ENCODE assay signal across 15 cellular contexts in genomic region chr18:79607361-79607930, GRCh38.
A peak's percentile ranks its signal among the peaks of the same experiment; 100 is the strongest.
DNase-seq lines count a peak whose midpoint lies in the region; ATAC-seq and TF ChIP-seq lines count a peak whose summit lies in the region.
"Had no signal": no experiment of that assay in that cellular context is flagged by ENCODE, and none has a peak within 500 bp of the region (broad histone marks: within the 10 kb centered on the region; RNA-seq: fewer than 3 reads in every experiment).

No MANE protein-coding gene starts in this region.

- H3K4me3 ChIP-seq in RWPE2 (ENCODE audit: severe bottlenecking) (no peak overlapping the region), sigmoid colon (no peak overlapping the region), smooth muscle cell (no peak overlapping the region)

- H3K9me3 ChIP-seq in RWPE2 (ENCODE audit: severe bottlenecking) (no peaks in the 10 kb centered on the region), sigmoid colon (no peaks in the 10 kb centered on the region), smooth muscle cell (replicated peaks; ENCODE audit: low read depth) (no peaks in the 10 kb centered on the region)
- H3K9me3 ChIP-seq: BE2C had no signal

- peaks cover 3% of the 10 kb centered on the region for H3K4me1 Mint-ChIP-seq in glutamatergic neuron (ENCODE audit: low read depth, unreplicated experiment)

- H3K36me3 Mint-ChIP-seq in glutamatergic neuron (ENCODE audit: unreplicated experiment): no peaks in the 10 kb centered on the region

- TF ChIP-seq CTCF in RWPE2 (IDR thresholded peaks at IDR 0.05; ENCODE audit: poor library complexity, severe bottlenecking): no peak
- no peak for TF ChIP-seq CTCF in glutamatergic neuron (IDR thresholded peaks at IDR 0.05; ENCODE audit: partially characterized antibody, unreplicated experiment)
- no peak for TF ChIP-seq CTCF in sigmoid colon (IDR thresholded peaks at IDR 0.05)
- TF ChIP-seq CTCF in smooth muscle cell (IDR thresholded peaks at IDR 0.05; ENCODE audit: borderline replicate concordance, insufficient read depth, poor library complexity, severe bottlenecking): no peak

- intact Hi-C loops in sigmoid colon (cut with DNase I): no loop called here

- peaks cover 4% of the 10 kb centered on the region for H3K27me3 Mint-ChIP-seq in glutamatergic neuron (ENCODE audit: unreplicated experiment)

- H3K4me1 ChIP-seq in RWPE2 (ENCODE audit: insufficient read depth, poor library complexity, severe bottlenecking) (peaks cover 3% of the 10 kb centered on the region), sigmoid colon (no peaks in the 10 kb centered on the region), smooth muscle cell (ENCODE audit: low read depth) (no peaks in the 10 kb centered on the region)
- H3K4me1 ChIP-seq: BE2C had no signal

- ATAC-seq in RWPE2 (ENCODE audit: low read depth) (no peak), HG03460 (IDR thresholded peaks at IDR 0.05; ENCODE audit: unreplicated experiment) (no peak), GM21381 (IDR thresholded peaks at IDR 0.05; ENCODE audit: unreplicated experiment) (no peak)

- H2AFZ ChIP-seq in smooth muscle cell (ENCODE audit: low read depth): no peak overlapping the region

- DNase-seq in RWPE2 (ENCODE audit: low spot score): peak; percentile 30
- DNase-seq in glutamatergic neuron: peak; percentile 20
- DNase-seq in left kidney (ENCODE audit: low read depth, low spot score): peak; percentile 27
- DNase-seq in sigmoid colon: peak; percentile 43
- no peak for DNase-seq in smooth muscle cell (lab: John Stamatoyannopoulos, UW; ENCODE audit: unreplicated experiment)
- DNase-seq: BE2C, EL, HFFc6, Karpas-422, NCI-H1105 treated with DMSO at 0.1 percent for 48 hours, NCI-H187 treated with DMSO at 0.1 percent for 48 hours, NCI-H2171 treated with DMSO at 0.1 percent for 48 hours, NCI-H510A had no signal

- H3K4me2 ChIP-seq in smooth muscle cell: no peak overlapping the region

- H3F3A ChIP-seq in smooth muscle cell (ENCODE audit: low read depth): no peaks in the 10 kb centered on the region

- H4K20me1 ChIP-seq in smooth muscle cell (ENCODE audit: low read depth): no peaks in the 10 kb centered on the region

- H3K36me3 ChIP-seq in RWPE2 (ENCODE audit: low read depth) (no peaks in the 10 kb centered on the region), sigmoid colon (no peaks in the 10 kb centered on the region), smooth muscle cell (ENCODE audit: low read depth) (no peaks in the 10 kb centered on the region)
- H3K36me3 ChIP-seq: BE2C had no signal

- H3K4me3 Mint-ChIP-seq in glutamatergic neuron (ENCODE audit: unreplicated experiment): no peak overlapping the region
- H3K4me3 Mint-ChIP-seq: HFFc6 had no signal

- TF ChIP-seq EP300 in sigmoid colon (IDR thresholded peaks at IDR 0.05): no peak

- no peak for TF ChIP-seq POLR2A in sigmoid colon (IDR thresholded peaks at IDR 0.05)

- no peaks in the 10 kb centered on the region for H3K79me2 ChIP-seq in smooth muscle cell (ENCODE audit: low read depth)

- no peak overlapping the region for H3K9ac ChIP-seq in smooth muscle cell (ENCODE audit: low read depth)

- no peak overlapping the region for H3K27ac Mint-ChIP-seq in glutamatergic neuron (ENCODE audit: unreplicated experiment)
- H3K27ac Mint-ChIP-seq: HFFc6 had no signal

- 81 to 89% methylated on average over 24 of the region's 24 CpGs for WGBS in sigmoid colon, 2 donors
- WGBS in smooth muscle cell (ENCODE audit: low lambda C conversion rate): 94% methylated on average over 24 of the region's 24 CpGs

- no peaks in the 10 kb centered on the region for H3K27me3 ChIP-seq in RWPE2 (ENCODE audit: insufficient read depth, poor library complexity, severe bottlenecking)
- H3K27me3 ChIP-seq in sigmoid colon: no peaks in the 10 kb centered on the region
- H3K27me3 ChIP-seq in smooth muscle cell (ENCODE audit: low read depth): no peaks in the 10 kb centered on the region
- H3K27me3 ChIP-seq: BE2C had no signal

- H3K9me3 Mint-ChIP-seq in glutamatergic neuron (ENCODE audit: unreplicated experiment): peaks cover 2% of the 10 kb centered on the region

- H3K27ac ChIP-seq in RWPE2 (ENCODE audit: poor library complexity, severe bottlenecking) (no peak overlapping the region), sigmoid colon (no peak overlapping the region), smooth muscle cell (ENCODE audit: low read depth) (no peak overlapping the region)
